Comparison of ENCODE assay signal across 1 cellular context in genomic region chr16:52488837-52489289, GRCh38.
TF ChIP-seq lines count a peak whose summit lies in the region.

No MANE protein-coding gene starts in this region.

TF ChIP-seq in HepG2, 621 proteins besides CTCF, POLR2A, EP300 and RAD21 (continued from another document and continues in another):
- TF ChIP-seq AFF4 (CRISPR knock-in tag; IDR thresholded peaks at IDR 0.05), result no peak
- TF ChIP-seq MAX (IDR thresholded peaks at IDR 0.05), result peak; percentile 83
- TF ChIP-seq ZNF362 (CRISPR knock-in tag; IDR thresholded peaks at IDR 0.05; ENCODE audit: borderline replicate concordance), result peak; percentile 93
- TF ChIP-seq THAP8 (CRISPR knock-in tag; IDR thresholded peaks at IDR 0.05; ENCODE audit: borderline replicate concordance), result no peak
- TF ChIP-seq ZNF597 (CRISPR knock-in tag; IDR thresholded peaks at IDR 0.05), result 0 out of 2 replicates have a peak, but pooled peaks have one; percentile 56
- peak; percentile 72 for TF ChIP-seq GATAD1 (CRISPR knock-in tag; IDR thresholded peaks at IDR 0.05)
- TF ChIP-seq SP1 (IDR thresholded peaks at IDR 0.05), result no peak
- TF ChIP-seq SP1 (CRISPR knock-in tag; IDR thresholded peaks at IDR 0.05), result no peak
- TF ChIP-seq ZNF782 (CRISPR knock-in tag; IDR thresholded peaks at IDR 0.05; ENCODE audit: borderline replicate concordance), result no peak
- no peak for TF ChIP-seq ZNF576 (CRISPR knock-in tag; IDR thresholded peaks at IDR 0.05)
- no peak for TF ChIP-seq ZBTB3 (CRISPR knock-in tag; IDR thresholded peaks at IDR 0.05; ENCODE audit: borderline replicate concordance, low read depth)
- peak; percentile 48; the same call in 1 of the 2 replicates for TF ChIP-seq ARNTL (CRISPR knock-in tag; IDR thresholded peaks at IDR 0.05)
- TF ChIP-seq ZNF354B (CRISPR knock-in tag; IDR thresholded peaks at IDR 0.05), result no peak
- no peak for TF ChIP-seq ZNF136 (CRISPR knock-in tag; IDR thresholded peaks at IDR 0.05; ENCODE audit: low read depth)
- TF ChIP-seq TRIM22 (IDR thresholded peaks at IDR 0.05), result no peak
- peak; percentile 72; the same call in 1 of the 2 replicates for TF ChIP-seq THRA (CRISPR knock-in tag; IDR thresholded peaks at IDR 0.05; ENCODE audit: borderline replicate concordance)
- no peak for TF ChIP-seq TEAD2 (CRISPR knock-in tag; IDR thresholded peaks at IDR 0.05)
- TF ChIP-seq ELF3 (CRISPR knock-in tag; IDR thresholded peaks at IDR 0.05), result peak; percentile 87
- peak; percentile 30 for TF ChIP-seq SMC3 (IDR thresholded peaks at IDR 0.05; ENCODE audit: low read length)
- no peak for TF ChIP-seq ZNF776 (CRISPR knock-in tag; IDR thresholded peaks at IDR 0.05)
- no peak for TF ChIP-seq FOXP1 (IDR thresholded peaks at IDR 0.05)
- peak; percentile 84; the same call in 1 of the 2 replicates for TF ChIP-seq FOXP1 (CRISPR knock-in tag; IDR thresholded peaks at IDR 0.05)
- TF ChIP-seq ZNF407 (CRISPR knock-in tag; IDR thresholded peaks at IDR 0.05; ENCODE audit: not compliant biosample characterization), result no peak
- TF ChIP-seq HNF4A (CRISPR knock-in tag; IDR thresholded peaks at IDR 0.05), result peak; percentile 99
- TF ChIP-seq TBP (CRISPR knock-in tag; IDR thresholded peaks at IDR 0.05), result no peak
- TF ChIP-seq ZSCAN20 (CRISPR knock-in tag; IDR thresholded peaks at IDR 0.05; ENCODE audit: borderline replicate concordance), result no peak
- peak; percentile 75 for TF ChIP-seq PITX1 (CRISPR knock-in tag; IDR thresholded peaks at IDR 0.05)
- TF ChIP-seq HDAC1 (CRISPR knock-in tag; IDR thresholded peaks at IDR 0.05), result peak; percentile 84; the same call in 1 of the 2 replicates
- peak; percentile 64; the same call in 1 of the 2 replicates for TF ChIP-seq ZNF878 (CRISPR knock-in tag; IDR thresholded peaks at IDR 0.05)
- peak; percentile 100 for TF ChIP-seq GATAD2A (CRISPR knock-in tag; IDR thresholded peaks at IDR 0.05)
- TF ChIP-seq FOXJ3 (CRISPR knock-in tag; IDR thresholded peaks at IDR 0.05; ENCODE audit: borderline replicate concordance), result peak; percentile 86; the same call in 1 of the 2 replicates
- TF ChIP-seq BATF2 (CRISPR knock-in tag; IDR thresholded peaks at IDR 0.05), result no peak
- TF ChIP-seq RBM22 (optimal IDR thresholded peaks at IDR 0.05; ENCODE audit: low read length), result peak; percentile 83
- no peak for TF ChIP-seq ZNF562 (CRISPR knock-in tag; IDR thresholded peaks at IDR 0.05; ENCODE audit: borderline replicate concordance)
- TF ChIP-seq ZMYM2 (CRISPR knock-in tag; IDR thresholded peaks at IDR 0.05), result peak; percentile 61; the same call in 1 of the 2 replicates
- no peak; the same call in 1 of the 2 replicates for TF ChIP-seq EHMT2 (IDR thresholded peaks at IDR 0.05; ENCODE audit: borderline replicate concordance, low read depth, low read length)
- TF ChIP-seq ZBTB20 (CRISPR knock-in tag; IDR thresholded peaks at IDR 0.05; ENCODE audit: borderline replicate concordance, low read depth), result peak; percentile 89; the same call in 1 of the 2 replicates
- TF ChIP-seq CEBPB (IDR thresholded peaks at IDR 0.05; ENCODE audit: borderline replicate concordance, low read depth, low read length), result peak; percentile 89
- TF ChIP-seq HNRNPH1 (optimal IDR thresholded peaks at IDR 0.05; ENCODE audit: low read depth, low read length), result no peak
- peak; percentile 64; the same call in 1 of the 2 replicates for TF ChIP-seq YEATS4 (CRISPR knock-in tag; IDR thresholded peaks at IDR 0.05; ENCODE audit: borderline replicate concordance)
- no peak for TF ChIP-seq MBNL3 (CRISPR knock-in tag; conservative IDR thresholded peaks at IDR 0.05)
- TF ChIP-seq NR0B2 (CRISPR knock-in tag; IDR thresholded peaks at IDR 0.05), result no peak
- TF ChIP-seq TCF7 (IDR thresholded peaks at IDR 0.05; ENCODE audit: low read depth), result peak; percentile 74
- TF ChIP-seq SMYD3 (CRISPR knock-in tag; IDR thresholded peaks at IDR 0.05), result no peak
